In the genomic region with DNA sequence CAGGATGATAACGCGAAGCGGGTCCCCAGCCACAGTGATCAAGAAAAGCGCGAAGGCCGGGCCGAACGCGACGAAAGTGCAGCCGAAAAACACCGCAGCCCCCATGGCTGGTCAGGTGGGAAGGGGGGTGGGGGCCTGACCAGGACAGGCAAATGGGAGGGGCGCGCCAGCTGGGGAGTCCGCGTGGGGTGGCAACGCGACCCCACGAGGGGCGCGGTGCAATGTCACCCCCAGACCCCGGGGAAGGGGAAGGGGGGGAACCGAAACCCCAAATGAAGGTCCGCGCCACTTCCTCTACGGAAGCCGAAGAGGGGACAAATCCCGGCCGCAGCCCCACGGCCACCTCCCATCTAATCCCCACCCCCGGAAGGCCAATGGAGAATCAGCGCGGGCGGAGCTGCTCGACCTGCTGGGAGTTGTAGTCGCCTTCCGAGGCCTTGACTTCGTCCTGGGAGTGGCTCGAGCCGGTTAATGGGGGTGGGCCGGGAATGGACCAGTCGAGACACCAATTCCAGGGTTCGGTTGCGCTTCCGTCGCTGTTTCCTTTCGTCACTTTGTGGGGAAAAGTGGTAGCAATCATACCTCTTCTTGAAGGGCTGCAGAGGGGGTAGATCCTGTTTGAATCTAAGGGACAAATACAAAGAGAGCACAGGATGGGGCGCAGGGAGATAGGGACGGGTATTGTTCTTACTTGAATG, we compare ENCODE assay signal across 1 cellular context.
TF ChIP-seq lines count a peak whose summit lies in the region.

TSS of gene APH1A (minus strand) at position 311 of the 698 bp plus-strand sequence. CDS start at position 105, 206 bp downstream.

TF ChIP-seq in HepG2, 621 proteins besides CTCF, POLR2A, EP300 and RAD21 (continued from another document and continues in another):
- TF ChIP-seq, protein P1, sequence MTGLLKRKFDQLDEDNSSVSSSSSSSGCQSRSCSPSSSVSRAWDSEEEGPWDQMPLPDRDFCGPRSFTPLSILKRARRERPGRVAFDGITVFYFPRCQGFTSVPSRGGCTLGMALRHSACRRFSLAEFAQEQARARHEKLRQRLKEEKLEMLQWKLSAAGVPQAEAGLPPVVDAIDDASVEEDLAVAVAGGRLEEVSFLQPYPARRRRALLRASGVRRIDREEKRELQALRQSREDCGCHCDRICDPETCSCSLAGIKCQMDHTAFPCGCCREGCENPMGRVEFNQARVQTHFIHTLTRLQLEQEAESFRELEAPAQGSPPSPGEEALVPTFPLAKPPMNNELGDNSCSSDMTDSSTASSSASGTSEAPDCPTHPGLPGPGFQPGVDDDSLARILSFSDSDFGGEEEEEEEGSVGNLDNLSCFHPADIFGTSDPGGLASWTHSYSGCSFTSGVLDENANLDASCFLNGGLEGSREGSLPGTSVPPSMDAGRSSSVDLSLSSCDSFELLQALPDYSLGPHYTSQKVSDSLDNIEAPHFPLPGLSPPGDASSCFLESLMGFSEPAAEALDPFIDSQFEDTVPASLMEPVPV (CRISPR knock-in tag; IDR thresholded peaks at IDR 0.05), result no peak
- TF ChIP-seq, protein P2, sequence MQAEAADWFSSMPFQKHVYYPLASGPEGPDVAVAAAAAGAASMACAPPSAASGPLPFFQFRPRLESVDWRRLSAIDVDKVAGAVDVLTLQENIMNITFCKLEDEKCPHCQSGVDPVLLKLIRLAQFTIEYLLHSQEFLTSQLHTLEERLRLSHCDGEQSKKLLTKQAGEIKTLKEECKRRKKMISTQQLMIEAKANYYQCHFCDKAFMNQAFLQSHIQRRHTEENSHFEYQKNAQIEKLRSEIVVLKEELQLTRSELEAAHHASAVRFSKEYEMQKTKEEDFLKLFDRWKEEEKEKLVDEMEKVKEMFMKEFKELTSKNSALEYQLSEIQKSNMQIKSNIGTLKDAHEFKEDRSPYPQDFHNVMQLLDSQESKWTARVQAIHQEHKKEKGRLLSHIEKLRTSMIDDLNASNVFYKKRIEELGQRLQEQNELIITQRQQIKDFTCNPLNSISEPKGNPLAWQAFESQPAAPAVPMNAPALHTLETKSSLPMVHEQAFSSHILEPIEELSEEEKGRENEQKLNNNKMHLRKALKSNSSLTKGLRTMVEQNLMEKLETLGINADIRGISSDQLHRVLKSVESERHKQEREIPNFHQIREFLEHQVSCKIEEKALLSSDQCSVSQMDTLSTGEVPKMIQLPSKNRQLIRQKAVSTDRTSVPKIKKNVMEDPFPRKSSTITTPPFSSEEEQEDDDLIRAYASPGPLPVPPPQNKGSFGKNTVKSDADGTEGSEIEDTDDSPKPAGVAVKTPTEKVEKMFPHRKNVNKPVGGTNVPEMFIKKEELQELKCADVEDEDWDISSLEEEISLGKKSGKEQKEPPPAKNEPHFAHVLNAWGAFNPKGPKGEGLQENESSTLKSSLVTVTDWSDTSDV (CRISPR knock-in tag; IDR thresholded peaks at IDR 0.05), result 0 out of 2 replicates have a peak, but pooled peaks have one; percentile 30
- TF ChIP-seq ZMAT3 (CRISPR knock-in tag; conservative IDR thresholded peaks at IDR 0.05), result peak; percentile 38; the same call in 1 of the 2 replicates
- TF ChIP-seq, protein P3, sequence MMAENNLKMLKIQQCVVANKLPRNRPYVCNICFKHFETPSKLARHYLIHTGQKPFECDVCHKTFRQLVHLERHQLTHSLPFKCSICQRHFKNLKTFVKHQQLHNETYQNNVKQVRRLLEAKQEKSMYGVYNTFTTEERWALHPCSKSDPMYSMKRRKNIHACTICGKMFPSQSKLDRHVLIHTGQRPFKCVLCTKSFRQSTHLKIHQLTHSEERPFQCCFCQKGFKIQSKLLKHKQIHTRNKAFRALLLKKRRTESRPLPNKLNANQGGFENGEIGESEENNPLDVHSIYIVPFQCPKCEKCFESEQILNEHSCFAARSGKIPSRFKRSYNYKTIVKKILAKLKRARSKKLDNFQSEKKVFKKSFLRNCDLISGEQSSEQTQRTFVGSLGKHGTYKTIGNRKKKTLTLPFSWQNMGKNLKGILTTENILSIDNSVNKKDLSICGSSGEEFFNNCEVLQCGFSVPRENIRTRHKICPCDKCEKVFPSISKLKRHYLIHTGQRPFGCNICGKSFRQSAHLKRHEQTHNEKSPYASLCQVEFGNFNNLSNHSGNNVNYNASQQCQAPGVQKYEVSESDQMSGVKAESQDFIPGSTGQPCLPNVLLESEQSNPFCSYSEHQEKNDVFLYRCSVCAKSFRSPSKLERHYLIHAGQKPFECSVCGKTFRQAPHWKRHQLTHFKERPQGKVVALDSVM (CRISPR knock-in tag; IDR thresholded peaks at IDR 0.05), result no peak
- TF ChIP-seq ZNF138 (CRISPR knock-in tag; IDR thresholded peaks at IDR 0.05; ENCODE audit: low read depth), result no peak
- peak; percentile 48; the same call in 1 of the 2 replicates for TF ChIP-seq SIN3A (IDR thresholded peaks at IDR 0.05; ENCODE audit: borderline replicate concordance, low read depth, low read length)
- no peak for TF ChIP-seq NCOA5 (CRISPR knock-in tag; IDR thresholded peaks at IDR 0.05)
- peak; percentile 19; the same call in 1 of the 2 replicates for TF ChIP-seq SOX5 (CRISPR knock-in tag; IDR thresholded peaks at IDR 0.05; ENCODE audit: borderline replicate concordance)
- TF ChIP-seq ZBTB4 (CRISPR knock-in tag; IDR thresholded peaks at IDR 0.05; ENCODE audit: borderline replicate concordance), result 0 out of 2 replicates have a peak, but pooled peaks have one; percentile 48
- no peak for TF ChIP-seq NFATC3 (CRISPR knock-in tag; IDR thresholded peaks at IDR 0.05)
- no peak; the same call in none of the 2 replicates for TF ChIP-seq HDAC2 (CRISPR knock-in tag; IDR thresholded peaks at IDR 0.05)
- TF ChIP-seq ZNF10 (CRISPR knock-in tag; IDR thresholded peaks at IDR 0.05; ENCODE audit: borderline replicate concordance, low read depth), result no peak
- TF ChIP-seq, protein P4, sequence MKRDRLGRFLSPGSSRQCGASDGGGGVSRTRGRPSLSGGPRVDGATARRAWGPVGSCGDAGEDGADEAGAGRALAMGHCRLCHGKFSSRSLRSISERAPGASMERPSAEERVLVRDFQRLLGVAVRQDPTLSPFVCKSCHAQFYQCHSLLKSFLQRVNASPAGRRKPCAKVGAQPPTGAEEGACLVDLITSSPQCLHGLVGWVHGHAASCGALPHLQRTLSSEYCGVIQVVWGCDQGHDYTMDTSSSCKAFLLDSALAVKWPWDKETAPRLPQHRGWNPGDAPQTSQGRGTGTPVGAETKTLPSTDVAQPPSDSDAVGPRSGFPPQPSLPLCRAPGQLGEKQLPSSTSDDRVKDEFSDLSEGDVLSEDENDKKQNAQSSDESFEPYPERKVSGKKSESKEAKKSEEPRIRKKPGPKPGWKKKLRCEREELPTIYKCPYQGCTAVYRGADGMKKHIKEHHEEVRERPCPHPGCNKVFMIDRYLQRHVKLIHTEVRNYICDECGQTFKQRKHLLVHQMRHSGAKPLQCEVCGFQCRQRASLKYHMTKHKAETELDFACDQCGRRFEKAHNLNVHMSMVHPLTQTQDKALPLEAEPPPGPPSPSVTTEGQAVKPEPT (CRISPR knock-in tag; IDR thresholded peaks at IDR 0.05; ENCODE audit: low read depth), result no peak; the same call in 1 of the 2 replicates
- no peak for TF ChIP-seq FOXP1 (IDR thresholded peaks at IDR 0.05)
- no peak for TF ChIP-seq FOXP1 (CRISPR knock-in tag; IDR thresholded peaks at IDR 0.05)
- TF ChIP-seq ZNF619 (CRISPR knock-in tag; IDR thresholded peaks at IDR 0.05), result no peak
- TF ChIP-seq, protein P5, sequence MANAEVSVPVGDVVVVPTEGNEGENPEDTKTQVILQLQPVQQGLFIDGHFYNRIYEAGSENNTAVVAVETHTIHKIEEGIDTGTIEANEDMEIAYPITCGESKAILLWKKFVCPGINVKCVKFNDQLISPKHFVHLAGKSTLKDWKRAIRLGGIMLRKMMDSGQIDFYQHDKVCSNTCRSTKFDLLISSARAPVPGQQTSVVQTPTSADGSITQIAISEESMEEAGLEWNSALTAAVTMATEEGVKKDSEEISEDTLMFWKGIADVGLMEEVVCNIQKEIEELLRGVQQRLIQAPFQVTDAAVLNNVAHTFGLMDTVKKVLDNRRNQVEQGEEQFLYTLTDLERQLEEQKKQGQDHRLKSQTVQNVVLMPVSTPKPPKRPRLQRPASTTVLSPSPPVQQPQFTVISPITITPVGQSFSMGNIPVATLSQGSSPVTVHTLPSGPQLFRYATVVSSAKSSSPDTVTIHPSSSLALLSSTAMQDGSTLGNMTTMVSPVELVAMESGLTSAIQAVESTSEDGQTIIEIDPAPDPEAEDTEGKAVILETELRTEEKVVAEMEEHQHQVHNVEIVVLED (CRISPR knock-in tag; IDR thresholded peaks at IDR 0.05; ENCODE audit: borderline replicate concordance), result peak; percentile 68
- no peak for TF ChIP-seq ZNF569 (CRISPR knock-in tag; IDR thresholded peaks at IDR 0.05; ENCODE audit: borderline replicate concordance)
- 0 out of 2 replicates have a peak, but pooled peaks have one; percentile 54 for TF ChIP-seq ZNF607 (CRISPR knock-in tag; IDR thresholded peaks at IDR 0.05; ENCODE audit: borderline replicate concordance)
- TF ChIP-seq, protein P6, sequence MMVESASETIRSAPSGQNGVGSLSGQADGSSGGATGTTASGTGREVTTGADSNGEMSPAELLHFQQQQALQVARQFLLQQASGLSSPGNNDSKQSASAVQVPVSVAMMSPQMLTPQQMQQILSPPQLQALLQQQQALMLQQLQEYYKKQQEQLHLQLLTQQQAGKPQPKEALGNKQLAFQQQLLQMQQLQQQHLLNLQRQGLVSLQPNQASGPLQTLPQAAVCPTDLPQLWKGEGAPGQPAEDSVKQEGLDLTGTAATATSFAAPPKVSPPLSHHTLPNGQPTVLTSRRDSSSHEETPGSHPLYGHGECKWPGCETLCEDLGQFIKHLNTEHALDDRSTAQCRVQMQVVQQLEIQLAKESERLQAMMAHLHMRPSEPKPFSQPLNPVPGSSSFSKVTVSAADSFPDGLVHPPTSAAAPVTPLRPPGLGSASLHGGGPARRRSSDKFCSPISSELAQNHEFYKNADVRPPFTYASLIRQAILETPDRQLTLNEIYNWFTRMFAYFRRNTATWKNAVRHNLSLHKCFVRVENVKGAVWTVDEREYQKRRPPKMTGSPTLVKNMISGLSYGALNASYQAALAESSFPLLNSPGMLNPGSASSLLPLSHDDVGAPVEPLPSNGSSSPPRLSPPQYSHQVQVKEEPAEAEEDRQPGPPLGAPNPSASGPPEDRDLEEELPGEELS (CRISPR knock-in tag; IDR thresholded peaks at IDR 0.05), result peak; percentile 40; the same call in 1 of the 2 replicates
- no peak; the same call in 1 of the 2 replicates for TF ChIP-seq BRD4 (CRISPR knock-in tag; IDR thresholded peaks at IDR 0.05)
- no peak for TF ChIP-seq ZNF672 (CRISPR knock-in tag; IDR thresholded peaks at IDR 0.05)
- no peak for TF ChIP-seq ZNF547 (CRISPR knock-in tag; IDR thresholded peaks at IDR 0.05)
- no peak for TF ChIP-seq ZNF543 (CRISPR knock-in tag; IDR thresholded peaks at IDR 0.05)
- TF ChIP-seq ZNF691 (CRISPR knock-in tag; IDR thresholded peaks at IDR 0.05; ENCODE audit: borderline replicate concordance, low read depth), result no peak
- no peak for TF ChIP-seq ZNF383 (CRISPR knock-in tag; IDR thresholded peaks at IDR 0.05; ENCODE audit: borderline replicate concordance)
- no peak for TF ChIP-seq DNMT1 (CRISPR knock-in tag; IDR thresholded peaks at IDR 0.05)
- TF ChIP-seq YY1 (IDR thresholded peaks at IDR 0.05; ENCODE audit: insufficient read depth, insufficient replicate concordance, low read depth, low read length), result peak; percentile 73
- TF ChIP-seq ZNF780A (CRISPR knock-in tag; IDR thresholded peaks at IDR 0.05), result no peak
- TF ChIP-seq ZNF414 (CRISPR knock-in tag; IDR thresholded peaks at IDR 0.05), result no peak
- TF ChIP-seq ZBTB37 (CRISPR knock-in tag; IDR thresholded peaks at IDR 0.05), result no peak
- TF ChIP-seq AHR (CRISPR knock-in tag; IDR thresholded peaks at IDR 0.05), result no peak
- TF ChIP-seq ZSCAN21 (CRISPR knock-in tag; IDR thresholded peaks at IDR 0.05; ENCODE audit: borderline replicate concordance), result no peak
- no peak for TF ChIP-seq ZNF546 (CRISPR knock-in tag; conservative IDR thresholded peaks at IDR 0.05)
- TF ChIP-seq SP4 (CRISPR knock-in tag; IDR thresholded peaks at IDR 0.05), result peak; percentile 89
- TF ChIP-seq BRCA1 (CRISPR knock-in tag; IDR thresholded peaks at IDR 0.05), result no peak
